5 cellular contexts compared by ENCODE assay signal in genomic region chr1:239283229-239283628, GRCh38.
"Had no signal": no experiment of that assay in that cellular context is flagged by ENCODE, and none has a peak within 500 bp of the region (broad histone marks: within the 10 kb centered on the region; RNA-seq: fewer than 3 reads in every experiment).

No MANE protein-coding gene starts in this region.

- ATAC-seq: HepG2, K562 had no signal

- H3K27ac ChIP-seq: HL-60 had no signal

- DNase-seq: IMR-90, KBM-7 had no signal

- H3K4me3 ChIP-seq: K562 had no signal
